ENCODE assay signal across 8 cellular contexts in the genomic region with DNA sequence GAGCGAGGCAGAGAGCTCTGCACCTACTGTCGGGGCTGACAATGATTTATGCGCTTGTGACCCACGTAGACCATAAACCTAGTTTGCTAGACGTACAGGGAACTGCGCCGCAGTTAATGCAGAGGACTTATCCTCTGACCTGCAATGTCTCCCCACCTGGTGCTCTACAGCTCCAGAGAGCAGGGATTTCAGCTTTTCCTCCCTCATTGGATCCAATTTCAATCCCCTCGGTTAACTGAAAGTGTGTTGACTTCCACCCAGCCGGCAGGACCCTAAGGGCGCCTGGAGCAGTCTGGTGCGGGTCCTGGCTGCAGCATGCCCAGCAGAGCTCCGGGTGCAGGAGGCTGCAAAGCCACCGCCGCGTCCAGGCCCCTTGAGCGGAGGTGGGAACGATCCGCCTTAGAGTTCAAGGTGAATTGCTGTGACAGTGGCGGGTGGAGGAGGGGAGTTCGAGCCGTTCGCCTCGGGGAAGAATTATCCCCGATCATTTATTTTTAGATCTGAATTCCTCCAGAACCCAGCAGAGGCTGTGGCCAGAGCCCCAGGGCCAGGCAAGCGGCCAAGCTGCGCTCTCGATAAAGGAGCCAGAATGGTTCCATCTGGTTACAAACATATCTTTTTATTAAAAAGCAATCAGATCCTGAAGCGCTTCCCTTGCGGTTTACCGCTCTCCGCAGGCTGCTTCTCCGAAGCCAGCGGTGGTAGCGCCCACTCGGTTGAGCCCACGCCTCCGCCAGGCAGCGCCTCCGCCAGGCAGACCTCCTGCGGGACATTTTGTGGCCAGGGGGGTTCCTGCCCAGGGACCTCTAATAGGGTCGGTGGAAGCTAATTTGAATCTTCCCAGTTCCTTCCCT.
DNase-seq lines count a peak whose midpoint lies in the region; ATAC-seq lines count a peak whose summit lies in the region.

No MANE protein-coding gene starts in this region.

- intact Hi-C loops in activated naive CD4-positive, alpha-beta T cell treated with anti-CD3 and anti-CD28 coated beads for 36 hours (cut with micrococcal nuclease), result loop anchor here (5.0 to 10.0 kb wide), 4 partner anchors 305 to 883 kb away; partner anchors contain the start of genes HMGB2 and HPGD
- intact Hi-C loops in right cardiac atrium (cut with DNase I), result loop anchor here in 1 of 4 donors (2.0 kb wide), 1 partner anchor 33 kb away; no protein-coding TSS in a partner anchor

- CTCF ChIA-PET in activated naive CD4-positive, alpha-beta T cell treated with anti-CD3 and anti-CD28 coated beads for 36 hours (lab: Charles Lee), result interaction anchor here (0.7 kb wide), 1 partner anchor 21 kb away, joined by 3 read pairs; no protein-coding TSS in a partner anchor

- H3K4me1 Mint-ChIP-seq in activated naive CD4-positive, alpha-beta T cell treated with anti-CD3 and anti-CD28 coated beads for 36 hours (ENCODE audit: low read depth), result peaks cover 39% of the 10 kb centered on the region
- H3K4me1 Mint-ChIP-seq in activated T-helper 17 cell treated with anti-CD3 and anti-CD28 coated beads, Interleukin-2, amount 50 U/mL, for 72 hours, result peaks cover 20% of the 10 kb centered on the region
- H3K4me1 Mint-ChIP-seq in stimulated activated effector memory CD8-positive, alpha-beta T cell treated with anti-CD3 and anti-CD28 coated beads, Interleukin-12 subunit alpha, Interleukin-12 subunit beta, amount 100 ng/mL, for 72 hours, result peaks cover 42% of the 10 kb centered on the region

- peak overlapping the region; percentile 17 for H3K4me3 Mint-ChIP-seq in activated naive CD4-positive, alpha-beta T cell treated with anti-CD3 and anti-CD28 coated beads for 36 hours
- H3K4me3 Mint-ChIP-seq in activated T-helper 17 cell treated with anti-CD3 and anti-CD28 coated beads, Interleukin-2, amount 50 U/mL, for 72 hours, result peak overlapping the region; percentile 24
- H3K4me3 Mint-ChIP-seq in stimulated activated effector memory CD8-positive, alpha-beta T cell treated with anti-CD3 and anti-CD28 coated beads, Interleukin-12 subunit alpha, Interleukin-12 subunit beta, amount 100 ng/mL, for 72 hours, result peak overlapping the region; percentile 39

- H3K27me3 ChIP-seq in right cardiac atrium (ENCODE audit: control insufficient read depth, insufficient read depth), result no peaks in the 10 kb centered on the region

- no peaks in the 10 kb centered on the region for H3K9me3 Mint-ChIP-seq in activated naive CD4-positive, alpha-beta T cell treated with anti-CD3 and anti-CD28 coated beads for 36 hours
- H3K9me3 Mint-ChIP-seq in activated T-helper 17 cell treated with anti-CD3 and anti-CD28 coated beads, Interleukin-2, amount 50 U/mL, for 72 hours, result no peaks in the 10 kb centered on the region
- no peaks in the 10 kb centered on the region for H3K9me3 Mint-ChIP-seq in stimulated activated effector memory CD8-positive, alpha-beta T cell treated with anti-CD3 and anti-CD28 coated beads, Interleukin-12 subunit alpha, Interleukin-12 subunit beta, amount 100 ng/mL, for 72 hours

- H3K27me3 Mint-ChIP-seq in activated naive CD4-positive, alpha-beta T cell treated with anti-CD3 and anti-CD28 coated beads for 36 hours (ENCODE audit: low read depth), result peaks cover 73% of the 10 kb centered on the region
- H3K27me3 Mint-ChIP-seq in activated T-helper 17 cell treated with anti-CD3 and anti-CD28 coated beads, Interleukin-2, amount 50 U/mL, for 72 hours, result peaks cover 65% of the 10 kb centered on the region

- WGBS in right cardiac atrium, result 5% methylated on average over 41 of the region's 41 CpGs

- H3K4me1 ChIP-seq in right cardiac atrium (ENCODE audit: control insufficient read depth, insufficient read depth, low read length), result peaks cover 7% of the 10 kb centered on the region

- H3K36me3 Mint-ChIP-seq in activated naive CD4-positive, alpha-beta T cell treated with anti-CD3 and anti-CD28 coated beads for 36 hours (ENCODE audit: low read depth), result no peaks in the 10 kb centered on the region
- H3K36me3 Mint-ChIP-seq in activated T-helper 17 cell treated with anti-CD3 and anti-CD28 coated beads, Interleukin-2, amount 50 U/mL, for 72 hours (ENCODE audit: low read depth), result peaks cover 5% of the 10 kb centered on the region
- no peaks in the 10 kb centered on the region for H3K36me3 Mint-ChIP-seq in stimulated activated effector memory CD8-positive, alpha-beta T cell treated with anti-CD3 and anti-CD28 coated beads, Interleukin-12 subunit alpha, Interleukin-12 subunit beta, amount 100 ng/mL, for 72 hours

- H3K4me3 ChIP-seq in right cardiac atrium (ENCODE audit: low read length), result peak overlapping the region; percentile 48

- ATAC-seq in activated T-helper 17 cell treated with anti-CD3 and anti-CD28 coated beads, Interleukin-2, amount 50 U/mL, for 72 hours (replicated peaks), result peak; percentile 7
- ATAC-seq in right cardiac atrium, result peak; percentile 75 to 76
- peak; percentile 49 for ATAC-seq in stimulated activated effector memory CD8-positive, alpha-beta T cell treated with anti-CD3 and anti-CD28 coated beads, Interleukin-12 subunit alpha, Interleukin-12 subunit beta, amount 100 ng/mL, for 72 hours
- ATAC-seq in HG02610 (IDR thresholded peaks at IDR 0.05; ENCODE audit: unreplicated experiment), result no peak
- ATAC-seq in GM18861 (IDR thresholded peaks at IDR 0.05; ENCODE audit: unreplicated experiment), result no peak
- no peak for ATAC-seq in HG03342 (IDR thresholded peaks at IDR 0.05; ENCODE audit: unreplicated experiment)

- no peaks in the 10 kb centered on the region for H3K9me3 ChIP-seq in right cardiac atrium (ENCODE audit: control insufficient read depth, low read length)

- peak overlapping the region; percentile 26 for H3K27ac ChIP-seq in right cardiac atrium (ENCODE audit: low read length)

- no peak overlapping the region for H3K27ac Mint-ChIP-seq in activated naive CD4-positive, alpha-beta T cell treated with anti-CD3 and anti-CD28 coated beads for 36 hours
- H3K27ac Mint-ChIP-seq in activated T-helper 17 cell treated with anti-CD3 and anti-CD28 coated beads, Interleukin-2, amount 50 U/mL, for 72 hours, result no peak overlapping the region
- no peak overlapping the region for H3K27ac Mint-ChIP-seq in stimulated activated effector memory CD8-positive, alpha-beta T cell treated with anti-CD3 and anti-CD28 coated beads, Interleukin-12 subunit alpha, Interleukin-12 subunit beta, amount 100 ng/mL, for 72 hours

- no peak for DNase-seq in activated naive CD4-positive, alpha-beta T cell treated with anti-CD3 and anti-CD28 coated beads for 36 hours
- DNase-seq in activated naive CD4-positive, alpha-beta T cell treated with anti-CD3 and anti-CD28 coated beads, Interleukin-2, amount 50 U/mL, for 16 hours, result no peak
- DNase-seq in right cardiac atrium, result peak; percentile 47 to 85 (median 81)
- DNase-seq in stimulated activated effector memory CD8-positive, alpha-beta T cell treated with anti-CD3 and anti-CD28 coated beads, Interleukin-12 subunit alpha, Interleukin-12 subunit beta, amount 100 ng/mL, for 72 hours (ENCODE audit: low spot score in 2 of 2), result peak in 1 of 2 donors; percentile 50

Comparison
In these comparisons a context has a peak if more than half of its experiments do, and no peak if none do; other contexts are left out.
1. DNase-seq: peak in right cardiac atrium (3 of 3); none in activated naive CD4-positive, alpha-beta T cell treated with anti-CD3 and anti-CD28 coated beads for 36 hours (single experiment) and activated naive CD4-positive, alpha-beta T cell treated with anti-CD3 and anti-CD28 coated beads, Interleukin-2, amount 50 U/mL, for 16 hours (single experiment).
2. ATAC-seq: peak in activated T-helper 17 cell treated with anti-CD3 and anti-CD28 coated beads, Interleukin-2, amount 50 U/mL, for 72 hours (single experiment), right cardiac atrium (2 of 2) and stimulated activated effector memory CD8-positive, alpha-beta T cell treated with anti-CD3 and anti-CD28 coated beads, Interleukin-12 subunit alpha, Interleukin-12 subunit beta, amount 100 ng/mL, for 72 hours (single experiment); none in HG02610 (single experiment), GM18861 (single experiment) and HG03342 (single experiment).
3. Peak in every context shown above with its lines, with median percentiles within 50 percentile points of each other: H3K4me3 Mint-ChIP-seq.